ENCODE assay signal across 26 cellular contexts in the genomic region with DNA sequence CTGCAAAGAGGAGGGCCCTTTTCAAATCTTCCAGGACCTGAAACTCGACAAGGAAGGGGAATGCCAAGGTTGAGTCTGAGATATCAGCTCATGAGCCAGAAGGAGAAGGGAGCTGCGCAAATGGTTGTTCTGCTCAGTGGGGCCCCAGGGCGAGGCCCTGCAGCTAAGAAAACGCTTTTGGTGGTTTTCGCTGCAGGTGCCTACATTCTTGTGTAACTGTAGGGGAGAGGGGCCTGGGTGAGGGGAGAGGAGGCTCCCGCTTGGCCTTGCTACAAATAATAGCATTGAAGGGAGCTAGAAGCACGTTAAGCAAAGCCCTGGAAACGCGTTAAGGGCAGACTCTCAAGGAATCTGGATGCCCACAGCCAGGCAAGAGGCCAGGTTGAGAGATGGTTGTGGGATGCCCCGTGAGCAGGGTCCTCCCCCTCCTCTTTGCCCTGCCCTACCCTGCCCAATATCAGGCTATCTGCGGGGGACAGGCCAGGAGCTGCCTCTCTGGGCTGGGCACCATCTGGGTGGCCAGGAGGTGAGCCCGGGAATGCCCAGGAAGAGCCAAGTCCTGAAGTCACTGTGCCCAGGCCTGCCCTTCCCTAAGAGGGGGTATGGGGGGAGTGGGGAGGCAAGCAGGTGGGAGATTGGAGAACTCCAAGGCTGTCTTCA. TPM values are rescaled to one million over a fixed set of nuclear protein-coding genes. Genes with fewer than 3 reads are reported as not detected.
"Had no signal": no experiment of that assay in that cellular context is flagged by ENCODE, and none has a peak within 500 bp of the region (broad histone marks: within the 10 kb centered on the region; RNA-seq: fewer than 3 reads in every experiment).

No MANE protein-coding gene starts in this region.

- H3K9me3 Mint-ChIP-seq: activated naive CD4-positive, alpha-beta T cell treated with anti-CD3 and anti-CD28 coated beads, Interleukin-2, amount 50 U/mL, for 24 hours; activated T-helper 1 cell treated with anti-CD3 and anti-CD28 coated beads, Interleukin-12 subunit alpha, Interleukin-12 subunit beta, Interleukin-2, Interleukin-4 antibody, amounts not matched to agents 30 ng/mL and 10 ng/mL and 1 ng/mL, durations not matched to agents 14 hours and 24 hours and 36 hours; nephron progenitor cell had no signal

- H3K27me3 Mint-ChIP-seq: activated naive CD4-positive, alpha-beta T cell treated with anti-CD3 and anti-CD28 coated beads, Interleukin-2, amount 50 U/mL, for 24 hours had no signal

- H3K36me3 Mint-ChIP-seq: activated naive CD4-positive, alpha-beta T cell treated with anti-CD3 and anti-CD28 coated beads, Interleukin-2, amount 50 U/mL, for 24 hours; brain had no signal

- H3K27ac ChIP-seq: foreskin keratinocyte had no signal

- H3K4me1 ChIP-seq: foreskin keratinocyte had no signal

- ATAC-seq: activated CD8-positive, alpha-beta T cell treated with anti-CD3 and anti-CD28 coated beads, Interleukin-2, amount 10 ng/mL, durations not matched to agents 7 days and 5 days; foreskin keratinocyte had no signal

- H3K4me3 Mint-ChIP-seq: activated CD8-positive, alpha-beta T cell treated with anti-CD3 and anti-CD28 coated beads, Interleukin-2, amount 10 ng/mL, durations not matched to agents 7 days and 5 days; activated naive CD4-positive, alpha-beta T cell treated with anti-CD3 and anti-CD28 coated beads, Interleukin-2, amount 50 U/mL, for 24 hours; activated T-helper 1 cell treated with anti-CD3 and anti-CD28 coated beads, Interleukin-12 subunit alpha, Interleukin-12 subunit beta, Interleukin-2, Interleukin-4 antibody, amounts not matched to agents 30 ng/mL and 10 ng/mL and 1 ng/mL, durations not matched to agents 14 hours and 24 hours and 36 hours; brain; nephron progenitor cell had no signal

- DNase-seq: activated CD4-positive, alpha-beta T cell treated with anti-CD3 and anti-CD28 coated beads for 1 hour; activated CD4-positive, alpha-beta T cell treated with anti-CD3 and anti-CD28 coated beads, Interleukin-2, amount 50 U/mL, for 1 hour; activated CD8-positive, alpha-beta T cell treated with anti-CD3 and anti-CD28 coated beads, Interleukin-2, amount 10 ng/mL, durations not matched to agents 7 days and 5 days; activated gamma-delta T cell treated with Interleukin-2 at 50 U/mL for 16 hours; anterior cingulate cortex; effector memory CD4-positive, alpha-beta T cell; foreskin keratinocyte; head of caudate nucleus; hypothalamus; midbrain; nephron progenitor cell; occipital lobe; stimulated activated CD4-positive, alpha-beta T cell treated with anti-CD3 and anti-CD28 coated beads, Interleukin-4, amount 100 ng/mL, for 24 hours; stimulated activated naive CD4-positive, alpha-beta T cell treated with Interleukin-2 at 50 U/mL for 16 hours; T-helper 9 cell had no signal

- H3K27ac Mint-ChIP-seq: activated CD8-positive, alpha-beta T cell treated with anti-CD3 and anti-CD28 coated beads, Interleukin-2, amount 10 ng/mL, durations not matched to agents 7 days and 5 days; activated T-helper 1 cell treated with anti-CD3 and anti-CD28 coated beads, Interleukin-12 subunit alpha, Interleukin-12 subunit beta, Interleukin-2, Interleukin-4 antibody, amounts not matched to agents 30 ng/mL and 10 ng/mL and 1 ng/mL, durations not matched to agents 14 hours and 24 hours and 36 hours; nephron progenitor cell had no signal

- H3K4me1 Mint-ChIP-seq: activated naive CD4-positive, alpha-beta T cell treated with anti-CD3 and anti-CD28 coated beads, Interleukin-2, amount 50 U/mL, for 24 hours had no signal

- FAIRE-seq: colon had no signal

RNA-seq across cellular contexts. Expression of gene GPR142, which starts 21.9 kb away (rescaled TPM):
- total RNA-seq: activated CD8-positive, alpha-beta T cell treated with anti-CD3 and anti-CD28 coated beads, Interleukin-2, amount 10 ng/mL, durations not matched to agents 7 days and 5 days; activated T-helper 1 cell treated with anti-CD3 and anti-CD28 coated beads, Interleukin-12 subunit alpha, Interleukin-12 subunit beta, Interleukin-2, Interleukin-4 antibody, amounts not matched to agents 30 ng/mL and 10 ng/mL and 1 ng/mL, durations not matched to agents 14 hours and 24 hours and 36 hours; foreskin keratinocyte; occipital lobe; T-helper 1 cell treated with Interleukin-12 subunit alpha and Interleukin-12 subunit beta and Interleukin-4 antibody, amounts not matched to agents 30 ng/mL and 1 ng/mL, for 36 hours had no signal
- polyA plus RNA-seq: foreskin keratinocyte had no signal

RNA-seq across cellular contexts. Expression of gene BTBD17, which starts 27.6 kb away (rescaled TPM):
- total RNA-seq: activated CD8-positive, alpha-beta T cell treated with anti-CD3 and anti-CD28 coated beads, Interleukin-2, amount 10 ng/mL, durations not matched to agents 7 days and 5 days; activated T-helper 1 cell treated with anti-CD3 and anti-CD28 coated beads, Interleukin-12 subunit alpha, Interleukin-12 subunit beta, Interleukin-2, Interleukin-4 antibody, amounts not matched to agents 30 ng/mL and 10 ng/mL and 1 ng/mL, durations not matched to agents 14 hours and 24 hours and 36 hours; cardiac septum; dermis microvascular lymphatic vessel endothelial cell; foreskin keratinocyte; liver; subcutaneous adipose tissue; T-helper 1 cell treated with Interleukin-12 subunit alpha and Interleukin-12 subunit beta and Interleukin-4 antibody, amounts not matched to agents 30 ng/mL and 1 ng/mL, for 36 hours; ureter had no signal
- polyA plus RNA-seq: esophagus, foreskin keratinocyte, liver had no signal

RNA-seq across cellular contexts. Expression of gene GPRC5C, which starts 42.7 kb away (rescaled TPM):
- total RNA-seq: activated T-helper 1 cell treated with anti-CD3 and anti-CD28 coated beads, Interleukin-12 subunit alpha, Interleukin-12 subunit beta, Interleukin-2, Interleukin-4 antibody, amounts not matched to agents 30 ng/mL and 10 ng/mL and 1 ng/mL, durations not matched to agents 14 hours and 24 hours and 36 hours had no signal
